ENCODE assay signal across 17 cellular contexts in the genomic region with DNA sequence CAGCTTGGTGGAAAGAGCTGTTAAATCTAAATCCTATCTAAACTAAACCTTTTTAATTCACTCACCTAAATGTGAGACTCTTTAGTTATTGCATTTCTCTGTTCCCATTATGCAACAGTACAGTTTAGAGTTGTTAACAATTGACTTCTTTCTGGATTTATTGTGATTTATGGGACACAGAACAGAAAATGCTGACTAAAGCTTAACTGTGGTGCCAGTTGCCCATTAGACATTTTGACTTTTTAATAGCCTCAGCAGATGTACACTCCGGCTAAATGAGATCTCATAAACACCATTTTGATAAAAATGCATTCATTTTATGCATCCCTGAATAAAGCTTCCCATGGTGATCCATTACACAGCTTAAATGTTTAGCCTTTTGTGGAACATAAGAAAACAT.
A peak's percentile ranks its signal among the peaks of the same experiment; 100 is the strongest.
DNase-seq lines count a peak whose midpoint lies in the region; ATAC-seq, FAIRE-seq and TF ChIP-seq lines count a peak whose summit lies in the region.
"Had no signal": no experiment of that assay in that cellular context is flagged by ENCODE, and none has a peak within 500 bp of the region (broad histone marks: within the 10 kb centered on the region; RNA-seq: fewer than 3 reads in every experiment).

No MANE protein-coding gene starts in this region.

- DNase-seq in DMS 273 treated with DMSO at 0.1 percent for 48 hours (lab: John Stamatoyannopoulos, UW) (peak; percentile 2), K562 (ENCODE audit: extremely low read depth in 1 of 4, low spot score in 3 of 4) (no peak), SKM-1 treated with dmso at 0.1 percent for 144 hours (lab: John Stamatoyannopoulos, UW; ENCODE audit: unreplicated experiment) (no peak), globus pallidus (ENCODE audit: low spot score) (no peak)
- no peak for DNase-seq in activated naive CD4-positive, alpha-beta T cell treated with anti-CD3 and anti-CD28 coated beads, Interleukin-2, amount 50 U/mL, for 72 hours (ENCODE audit: low spot score in 2 of 2)
- no peak for DNase-seq in activated naive CD8-positive, alpha-beta T cell treated with anti-CD3 and anti-CD28 coated beads, Interleukin-2, amount 50 U/mL, for 24 hours
- DNase-seq: CD8-positive, alpha-beta T cell; COR-L47; DMS53; GM23248; H9 had no signal

- in situ Hi-C loops in K562 (cut with MboI) = no loop called here

- WGBS in K562 (ENCODE audit: insufficient coverage, low coverage, missing lambda C conversion rate) = 0% methylated on average over 1 of the region's 1 CpG

- peaks cover 4% of the 10 kb centered on the region for H3K9me3 Mint-ChIP-seq in nephron
- H3K9me3 Mint-ChIP-seq in activated naive CD4-positive, alpha-beta T cell treated with anti-CD3 and anti-CD28 coated beads, Interleukin-2, amount 50 U/mL, for 72 hours = no peaks in the 10 kb centered on the region
- H3K9me3 Mint-ChIP-seq in activated naive CD8-positive, alpha-beta T cell treated with anti-CD3 and anti-CD28 coated beads, Interleukin-2, amount 50 U/mL, for 24 hours = no peaks in the 10 kb centered on the region
- H3K9me3 Mint-ChIP-seq: CD8-positive, alpha-beta T cell; H9 had no signal

- H3K9ac ChIP-seq in KMS-11 (no peak overlapping the region), K562 (ENCODE audit: insufficient read depth in 1 of 2, low read depth in 2 of 2, low read length in 2 of 2) (no peak overlapping the region)
- H3K9ac ChIP-seq: GM23248 had no signal

- H3K4me2 ChIP-seq in KMS-11 (0 out of 2 replicates have a peak overlapping the region, but pooled peaks have one; percentile 17), K562 (ENCODE audit: insufficient read depth, low read length) (no peak overlapping the region)

- no peak overlapping the region for H3K27ac ChIP-seq in KMS-11
- no peak overlapping the region for H3K27ac ChIP-seq in K562 (ENCODE audit: extremely low read depth, low read depth, low read length)
- H3K27ac ChIP-seq: GM23248 had no signal

- TF ChIP-seq EP300 in K562 (IDR thresholded peaks at IDR 0.05; ENCODE audit: low read length) = no peak

- H3K27ac Mint-ChIP-seq in nephron = peak overlapping the region; percentile 65 to 82 (median 75)
- H3K27ac Mint-ChIP-seq in activated naive CD4-positive, alpha-beta T cell treated with anti-CD3 and anti-CD28 coated beads, Interleukin-2, amount 50 U/mL, for 72 hours = no peak overlapping the region
- no peak overlapping the region for H3K27ac Mint-ChIP-seq in activated naive CD8-positive, alpha-beta T cell treated with anti-CD3 and anti-CD28 coated beads, Interleukin-2, amount 50 U/mL, for 24 hours
- H3K27ac Mint-ChIP-seq: CD14-positive monocyte; CD8-positive, alpha-beta T cell; H9 had no signal

- H3K36me3 ChIP-seq in KMS-11 (ENCODE audit: insufficient read depth) (no peaks in the 10 kb centered on the region), K562 (ENCODE audit: control insufficient read depth, insufficient read depth, low read length) (no peaks in the 10 kb centered on the region)

- no peak overlapping the region for H3K4me3 ChIP-seq in KMS-11 (IDR thresholded peaks at IDR 0.05; ENCODE audit: insufficient read depth, low read depth, low read length)
- no peak overlapping the region for H3K4me3 ChIP-seq in K562
- H3K4me3 ChIP-seq: GM12878, GM23248 had no signal

- H3K4me1 ChIP-seq in KMS-11 (ENCODE audit: low read depth, poor library complexity, severe bottlenecking) = peaks cover 4% of the 10 kb centered on the region
- H3K4me1 ChIP-seq in K562 (replicated peaks in 1 of 2; ENCODE audit: control insufficient read depth in 2 of 2, insufficient read depth in 2 of 2, low read length in 2 of 2) = no peaks in the 10 kb centered on the region

- peaks cover 17% of the 10 kb centered on the region for H3K4me1 Mint-ChIP-seq in nephron
- no peaks in the 10 kb centered on the region for H3K4me1 Mint-ChIP-seq in activated naive CD8-positive, alpha-beta T cell treated with anti-CD3 and anti-CD28 coated beads, Interleukin-2, amount 50 U/mL, for 24 hours
- H3K4me1 Mint-ChIP-seq: CD14-positive monocyte, H9 had no signal

- H3K9me3 ChIP-seq in K562 (replicated peaks; ENCODE audit: control insufficient read depth, insufficient read depth, low read depth, low read length) = no peaks in the 10 kb centered on the region

- H2AFZ ChIP-seq in KMS-11 (ENCODE audit: low read depth) (no peak overlapping the region), K562 (ENCODE audit: low read depth, low read length) (no peak overlapping the region)
- H2AFZ ChIP-seq: GM23248 had no signal

- FAIRE-seq in K562 (lab: Jason Lieb, UNC) = no peak
- FAIRE-seq: D721Med, GM12878, GM18507 had no signal

- no peaks in the 10 kb centered on the region for H3K9me1 ChIP-seq in K562 (ENCODE audit: control insufficient read depth, insufficient read depth, low read length)

- no peaks in the 10 kb centered on the region for H3K36me3 Mint-ChIP-seq in nephron (ENCODE audit: low read depth)
- no peaks in the 10 kb centered on the region for H3K36me3 Mint-ChIP-seq in activated naive CD4-positive, alpha-beta T cell treated with anti-CD3 and anti-CD28 coated beads, Interleukin-2, amount 50 U/mL, for 72 hours
- H3K36me3 Mint-ChIP-seq in activated naive CD8-positive, alpha-beta T cell treated with anti-CD3 and anti-CD28 coated beads, Interleukin-2, amount 50 U/mL, for 24 hours (ENCODE audit: low read depth) = no peaks in the 10 kb centered on the region
- H3K36me3 Mint-ChIP-seq: CD14-positive monocyte; CD8-positive, alpha-beta T cell had no signal

- TF ChIP-seq CTCF in KMS-11 (conservative IDR thresholded peaks at IDR 0.05; ENCODE audit: low read depth, low read length) (no peak), K562 (IDR thresholded peaks at IDR 0.05 in 2 of 3, conservative IDR thresholded peaks at IDR 0.05 in 1 of 3; ENCODE audit: insufficient read depth in 2 of 3, low read depth in 1 of 3, low read length in 3 of 3) (no peak), nephron (IDR thresholded peaks at IDR 0.05; ENCODE audit: unreplicated experiment in 3 of 3) (no peak)

- no TSS peak for BruUV-seq in K562 (replicated peaks; lab: Mats Ljungman, UMichigan)

- POLR2A ChIA-PET in K562 (lab: Yijun Ruan, JAX) = no interaction called here

- CTCF ChIA-PET in K562 (lab: Yijun Ruan, JAX; ENCODE audit: low intra/inter-chr PET ratio) = no interaction called here

- no peaks in the 10 kb centered on the region for H3K79me2 ChIP-seq in KMS-11 (ENCODE audit: insufficient read depth, low read depth)
- no peaks in the 10 kb centered on the region for H3K79me2 ChIP-seq in K562 (ENCODE audit: control insufficient read depth, insufficient read depth, low read length)

- H3K27me3 ChIP-seq in KMS-11 (ENCODE audit: insufficient read depth, low read depth) (no peaks in the 10 kb centered on the region), K562 (ENCODE audit: control insufficient read depth in 2 of 2, insufficient read depth in 2 of 2, low read length in 2 of 2) (no peaks in the 10 kb centered on the region)

- no peak for ATAC-seq in K562
- no peak for ATAC-seq in activated naive CD4-positive, alpha-beta T cell treated with anti-CD3 and anti-CD28 coated beads, Interleukin-2, amount 50 U/mL, for 72 hours
- no peak for ATAC-seq in activated naive CD8-positive, alpha-beta T cell treated with anti-CD3 and anti-CD28 coated beads, Interleukin-2, amount 50 U/mL, for 24 hours
- ATAC-seq: CD8-positive, alpha-beta T cell; GM12878 had no signal

- intact Hi-C loops in K562 (cut with micrococcal nuclease) = no loop called here

- H4K20me1 ChIP-seq in KMS-11 (ENCODE audit: insufficient read depth) = no peaks in the 10 kb centered on the region
- H4K20me1 ChIP-seq in K562 (replicated peaks; ENCODE audit: control insufficient read depth, insufficient read depth, low read length) = no peaks in the 10 kb centered on the region

- no peak for TF ChIP-seq POLR2A in K562 (conservative IDR thresholded peaks at IDR 0.05)

- no peaks in the 10 kb centered on the region for H3K27me3 Mint-ChIP-seq in nephron (ENCODE audit: low read depth)
- no peaks in the 10 kb centered on the region for H3K27me3 Mint-ChIP-seq in activated naive CD8-positive, alpha-beta T cell treated with anti-CD3 and anti-CD28 coated beads, Interleukin-2, amount 50 U/mL, for 24 hours

- no peak for TF ChIP-seq RAD21 in K562 (CRISPR knock-in tag; conservative IDR thresholded peaks at IDR 0.05 in 1 of 2, IDR thresholded peaks at IDR 0.05 in 1 of 2)

- no peak overlapping the region for H3K4me3 Mint-ChIP-seq in nephron
- no peak overlapping the region for H3K4me3 Mint-ChIP-seq in activated naive CD8-positive, alpha-beta T cell treated with anti-CD3 and anti-CD28 coated beads, Interleukin-2, amount 50 U/mL, for 24 hours
- H3K4me3 Mint-ChIP-seq: CD14-positive monocyte; CD8-positive, alpha-beta T cell; H9 had no signal

TF ChIP-seq in K562, 482 proteins besides CTCF, POLR2A, EP300 and RAD21 (continues in another document):
- TF ChIP-seq TCF15 (CRISPR knock-in tag; IDR thresholded peaks at IDR 0.05) = no peak
- TF ChIP-seq FOXK1 (CRISPR knock-in tag; IDR thresholded peaks at IDR 0.05; ENCODE audit: borderline replicate concordance) = no peak
- TF ChIP-seq ZNF518B (CRISPR knock-in tag; IDR thresholded peaks at IDR 0.05) = no peak
- peak; percentile 38; the same call in 1 of the 2 replicates for TF ChIP-seq MAFK (IDR thresholded peaks at IDR 0.05; ENCODE audit: low read length)

Comparison
In these comparisons a context has a peak if more than half of its experiments do, and no peak if none do; other contexts are left out.
1. H3K27ac Mint-ChIP-seq: peak in nephron (3 of 3); none in activated naive CD4-positive, alpha-beta T cell treated with anti-CD3 and anti-CD28 coated beads, Interleukin-2, amount 50 U/mL, for 72 hours (0 of 2) and activated naive CD8-positive, alpha-beta T cell treated with anti-CD3 and anti-CD28 coated beads, Interleukin-2, amount 50 U/mL, for 24 hours (single experiment).